8 cellular contexts compared by ENCODE assay signal in the genomic region with DNA sequence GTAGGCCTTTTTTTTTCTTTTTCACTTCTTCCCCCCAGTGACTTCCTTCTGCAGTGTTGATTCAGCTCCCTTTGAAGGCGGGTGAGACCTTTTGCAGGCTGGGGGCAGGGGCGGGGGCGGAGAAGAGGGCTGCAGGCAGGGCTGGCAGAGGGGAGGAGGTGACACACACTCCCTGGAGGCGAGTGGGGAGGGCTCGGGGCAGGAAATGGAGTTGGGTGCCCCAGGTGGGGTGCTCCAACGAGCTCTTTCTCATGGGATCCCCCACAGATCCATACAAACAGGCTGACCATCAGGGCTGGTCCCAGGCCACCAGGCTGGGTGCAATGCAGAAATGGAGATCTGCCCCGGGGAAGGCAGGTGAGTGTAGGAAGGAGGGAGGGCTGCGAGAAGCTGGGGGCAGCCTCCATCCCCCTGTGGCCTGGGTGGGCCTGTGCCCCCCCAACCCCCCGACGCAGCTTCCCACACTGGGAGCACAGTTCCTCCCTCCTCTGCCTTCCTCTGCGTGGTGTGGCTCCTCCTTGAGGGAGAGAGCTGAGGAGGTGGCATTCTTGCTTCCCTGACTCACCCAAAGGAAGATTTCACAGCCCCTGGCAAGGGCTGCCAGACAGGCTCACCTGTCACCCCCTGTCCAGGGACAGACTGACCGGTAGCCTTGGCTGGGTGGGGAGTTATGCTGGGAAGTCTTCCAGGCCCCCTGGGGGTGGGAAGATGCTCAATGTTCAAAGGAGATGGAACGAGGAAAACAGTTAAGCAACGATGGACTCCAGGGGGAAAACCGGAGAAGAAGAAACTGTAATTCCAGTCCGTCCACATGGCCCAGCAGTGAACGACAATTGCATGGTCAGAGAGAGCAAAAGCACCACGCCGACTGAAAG. TPM values are rescaled to one million over a fixed set of nuclear protein-coding genes. Genes with fewer than 3 reads are reported as not detected.
DNase-seq lines count a peak whose midpoint lies in the region; ATAC-seq and TF ChIP-seq lines count a peak whose summit lies in the region.

No MANE protein-coding gene starts in this region.

- H3K27me3 Mint-ChIP-seq in T-cell (no peaks in the 10 kb centered on the region), immature natural killer cell (ENCODE audit: low read depth in 3 of 3) (peaks cover 6 to 18% (median 12%) of the 10 kb centered on the region in 3 donors)
- H3K27me3 Mint-ChIP-seq in activated naive CD8-positive, alpha-beta T cell treated with anti-CD3 and anti-CD28 coated beads, Interleukin-2, amount 10 ng/mL, durations not matched to agents 7 days and 5 days = no peaks in the 10 kb centered on the region

- no peaks in the 10 kb centered on the region for H3K36me3 ChIP-seq in HEK293 (ENCODE audit: control insufficient read depth in 2 of 2, insufficient read depth in 1 of 2, low read length in 2 of 2)

- H3K9me3 Mint-ChIP-seq in T-cell (no peaks in the 10 kb centered on the region), immature natural killer cell (no peaks in the 10 kb centered on the region)
- no peaks in the 10 kb centered on the region for H3K9me3 Mint-ChIP-seq in activated naive CD8-positive, alpha-beta T cell treated with anti-CD3 and anti-CD28 coated beads, Interleukin-2, amount 10 ng/mL, durations not matched to agents 7 days and 5 days

- TF ChIP-seq CTCF in AG09319 (IDR thresholded peaks at IDR 0.05; ENCODE audit: low read depth, low read length) (peak; percentile 13), HEK293 (tag by site-specific recombination; IDR thresholded peaks at IDR 0.05) (no peak)

- no peak overlapping the region for H3K27ac ChIP-seq in HEK293 (ENCODE audit: extremely low read depth, low read depth, low read length)

- no peak overlapping the region for H3K4me3 ChIP-seq in HEK293 (ENCODE audit: low read depth, low read length)

- CTCF ChIA-PET in HEK293 (lab: Yijun Ruan, JAX) = interaction anchor here (0.5 to 1.7 kb wide), 7 partner anchors 9 to 417 kb away, joined by 3 to 10 read pairs (median 4); no protein-coding TSS in a partner anchor
- CTCF ChIA-PET in T-cell (lab: Charles Lee) = interaction anchor here (0.5 to 1.5 kb wide), 16 partner anchors 8 to 558 kb away, joined by 3 to 9 read pairs (median 4); no protein-coding TSS in a partner anchor

- H3K4me3 Mint-ChIP-seq in T-cell (peak overlapping the region; percentile 79 to 100 (median 87)), immature natural killer cell (peak overlapping the region; percentile 79 to 91 (median 90))
- peak overlapping the region; percentile 83 for H3K4me3 Mint-ChIP-seq in activated naive CD8-positive, alpha-beta T cell treated with anti-CD3 and anti-CD28 coated beads, Interleukin-2, amount 10 ng/mL, durations not matched to agents 7 days and 5 days

- POLR2A ChIA-PET in HEK293 (lab: Yijun Ruan, JAX) = interaction anchor here (0.7 to 1.6 kb wide), 4 partner anchors 10 to 123 kb away, joined by 3 to 8 read pairs (median 6); a partner anchor contains a TSS
- POLR2A ChIA-PET in T-cell (lab: Charles Lee) = interaction anchor here (0.5 to 0.6 kb wide), 7 partner anchors 34 to 368 kb away, joined by 3 to 7 read pairs (median 5); no protein-coding TSS in a partner anchor
- POLR2A ChIA-PET in activated naive CD8-positive, alpha-beta T cell treated with anti-CD3 and anti-CD28 coated beads, Interleukin-2, amount 10 ng/mL, durations not matched to agents 7 days and 5 days (lab: Charles Lee) = interaction anchor here (0.6 to 9.1 kb wide), 12 partner anchors 9 to 630 kb away, joined by 3 to 165 read pairs (median 6); a partner anchor contains a TSS

- 0 out of 2 replicates have a peak, but pooled peaks cover 5% of the 10 kb centered on the region for H3K4me1 ChIP-seq in HEK293 (ENCODE audit: control insufficient read depth, insufficient read depth, low read length)

- no peaks in the 10 kb centered on the region for H3K36me3 Mint-ChIP-seq in T-cell
- peaks cover 7% of the 10 kb centered on the region for H3K36me3 Mint-ChIP-seq in activated naive CD8-positive, alpha-beta T cell treated with anti-CD3 and anti-CD28 coated beads, Interleukin-2, amount 10 ng/mL, durations not matched to agents 7 days and 5 days
- H3K36me3 Mint-ChIP-seq in immature natural killer cell = no peaks in the 10 kb centered on the region

- H3K27ac Mint-ChIP-seq in T-cell (peak overlapping the region; percentile 96 to 100), immature natural killer cell (peak overlapping the region; percentile 86 to 97 (median 95))
- H3K27ac Mint-ChIP-seq in activated naive CD8-positive, alpha-beta T cell treated with anti-CD3 and anti-CD28 coated beads, Interleukin-2, amount 10 ng/mL, durations not matched to agents 7 days and 5 days = peak overlapping the region; percentile 91

- H3K4me1 Mint-ChIP-seq in T-cell (peaks cover 79 to 82% (median 80%) of the 10 kb centered on the region in 3 donors), immature natural killer cell (peaks cover 83 to 87% of the 10 kb centered on the region in 2 donors)
- peaks cover 70% of the 10 kb centered on the region for H3K4me1 Mint-ChIP-seq in activated naive CD8-positive, alpha-beta T cell treated with anti-CD3 and anti-CD28 coated beads, Interleukin-2, amount 10 ng/mL, durations not matched to agents 7 days and 5 days

- DNase-seq in AG09319 (ENCODE audit: extremely low read depth, low read depth) (no peak), T-cell (peak; percentile 64 to 94 (median 89)), immature natural killer cell (peak; percentile 76 to 79 (median 77))
- peak; percentile 73 for DNase-seq in activated naive CD8-positive, alpha-beta T cell treated with anti-CD3 and anti-CD28 coated beads, Interleukin-2, amount 10 ng/mL, durations not matched to agents 7 days and 5 days
- peak; percentile 76 to 93 (median 81) for DNase-seq in stimulated activated CD4-positive, alpha-beta T cell treated with anti-CD3 and anti-CD28 coated beads, TNF-alpha, amount 100 ng/mL, for 24 hours (ENCODE audit: low read depth in 3 of 3)

- H3K9me3 ChIP-seq in HEK293 (ENCODE audit: control insufficient read depth, insufficient read depth, low read depth, low read length) = no peaks in the 10 kb centered on the region

- ATAC-seq in T-cell (replicated peaks in 1 of 4) (peak; percentile 75 to 83 (median 82)), HG02623 (IDR thresholded peaks at IDR 0.05; ENCODE audit: unreplicated experiment) (no peak), GM21528 (IDR thresholded peaks at IDR 0.05; ENCODE audit: low FRiP score, unreplicated experiment) (no peak)
- ATAC-seq in activated naive CD8-positive, alpha-beta T cell treated with anti-CD3 and anti-CD28 coated beads, Interleukin-2, amount 10 ng/mL, durations not matched to agents 7 days and 5 days (ENCODE audit: low read depth) = peak; percentile 77

TF ChIP-seq in HEK293, 187 proteins besides CTCF, POLR2A, EP300 and RAD21 (continues in another document):
- TF ChIP-seq GFI1B (tag by site-specific recombination; IDR thresholded peaks at IDR 0.05) (no peak), ZNF48 (tag by site-specific recombination; IDR thresholded peaks at IDR 0.05) (no peak), ZNF174 (tag by site-specific recombination; IDR thresholded peaks at IDR 0.05) (no peak), ZNF747 (tag by site-specific recombination; IDR thresholded peaks at IDR 0.05) (no peak), EGR2 (tag by site-specific recombination; IDR thresholded peaks at IDR 0.05; ENCODE audit: low read depth) (peak; percentile 99), ZNF366 (tag by site-specific recombination; conservative IDR thresholded peaks at IDR 0.05) (no peak), GLIS1 (tag by site-specific recombination; IDR thresholded peaks at IDR 0.05) (peak; percentile 63), ZNF600 (tag by site-specific recombination; IDR thresholded peaks at IDR 0.05) (no peak)
- TF ChIP-seq, protein P1, sequence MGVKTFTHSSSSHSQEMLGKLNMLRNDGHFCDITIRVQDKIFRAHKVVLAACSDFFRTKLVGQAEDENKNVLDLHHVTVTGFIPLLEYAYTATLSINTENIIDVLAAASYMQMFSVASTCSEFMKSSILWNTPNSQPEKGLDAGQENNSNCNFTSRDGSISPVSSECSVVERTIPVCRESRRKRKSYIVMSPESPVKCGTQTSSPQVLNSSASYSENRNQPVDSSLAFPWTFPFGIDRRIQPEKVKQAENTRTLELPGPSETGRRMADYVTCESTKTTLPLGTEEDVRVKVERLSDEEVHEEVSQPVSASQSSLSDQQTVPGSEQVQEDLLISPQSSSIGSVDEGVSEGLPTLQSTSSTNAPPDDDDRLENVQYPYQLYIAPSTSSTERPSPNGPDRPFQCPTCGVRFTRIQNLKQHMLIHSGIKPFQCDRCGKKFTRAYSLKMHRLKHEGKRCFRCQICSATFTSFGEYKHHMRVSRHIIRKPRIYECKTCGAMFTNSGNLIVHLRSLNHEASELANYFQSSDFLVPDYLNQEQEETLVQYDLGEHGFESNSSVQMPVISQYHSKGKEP (tag by site-specific recombination; IDR thresholded peaks at IDR 0.05) = no peak
- TF ChIP-seq, protein P2, sequence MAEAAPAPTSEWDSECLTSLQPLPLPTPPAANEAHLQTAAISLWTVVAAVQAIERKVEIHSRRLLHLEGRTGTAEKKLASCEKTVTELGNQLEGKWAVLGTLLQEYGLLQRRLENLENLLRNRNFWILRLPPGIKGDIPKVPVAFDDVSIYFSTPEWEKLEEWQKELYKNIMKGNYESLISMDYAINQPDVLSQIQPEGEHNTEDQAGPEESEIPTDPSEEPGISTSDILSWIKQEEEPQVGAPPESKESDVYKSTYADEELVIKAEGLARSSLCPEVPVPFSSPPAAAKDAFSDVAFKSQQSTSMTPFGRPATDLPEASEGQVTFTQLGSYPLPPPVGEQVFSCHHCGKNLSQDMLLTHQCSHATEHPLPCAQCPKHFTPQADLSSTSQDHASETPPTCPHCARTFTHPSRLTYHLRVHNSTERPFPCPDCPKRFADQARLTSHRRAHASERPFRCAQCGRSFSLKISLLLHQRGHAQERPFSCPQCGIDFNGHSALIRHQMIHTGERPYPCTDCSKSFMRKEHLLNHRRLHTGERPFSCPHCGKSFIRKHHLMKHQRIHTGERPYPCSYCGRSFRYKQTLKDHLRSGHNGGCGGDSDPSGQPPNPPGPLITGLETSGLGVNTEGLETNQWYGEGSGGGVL (tag by site-specific recombination; IDR thresholded peaks at IDR 0.05) = peak; percentile 79

RNA-seq across cellular contexts. Expression of a gene that starts 7.1 kb away (rescaled TPM):
- total RNA-seq in T-cell = 100 to 1,000 TPM; 249 to 498 (median 304) TPM
- total RNA-seq in activated naive CD8-positive, alpha-beta T cell treated with anti-CD3 and anti-CD28 coated beads, Interleukin-2, amount 10 ng/mL, durations not matched to agents 7 days and 5 days = 100 to 1,000 TPM; 416 to 452 TPM
- 1,000 to 10,000 TPM; 1,416 to 2,161 (median 1,452) TPM for polyA plus RNA-seq in immature natural killer cell

RNA-seq across cellular contexts. Expression of a gene that starts 12.0 kb away (rescaled TPM):
- 10 to 100 TPM; 16.7 to 32.2 (median 26.7) TPM for total RNA-seq in T-cell
- 10 to 100 TPM; 44.2 to 44.3 TPM for total RNA-seq in activated naive CD8-positive, alpha-beta T cell treated with anti-CD3 and anti-CD28 coated beads, Interleukin-2, amount 10 ng/mL, durations not matched to agents 7 days and 5 days
- polyA plus RNA-seq in immature natural killer cell = 10 to 100 TPM in 2 of 3 donors, 1 to 10 TPM in 1; 7.1 to 12.4 (median 11.3) TPM

RNA-seq across cellular contexts. Expression of a gene that starts 54.3 kb away (rescaled TPM):
- total RNA-seq in T-cell = 10 to 100 TPM; 73.4 to 91.1 (median 90.2) TPM
- total RNA-seq in activated naive CD8-positive, alpha-beta T cell treated with anti-CD3 and anti-CD28 coated beads, Interleukin-2, amount 10 ng/mL, durations not matched to agents 7 days and 5 days = 10 to 100 TPM; 66.1 to 73.2 TPM
- 100 to 1,000 TPM in 1 of 3 donors, 10 to 100 TPM in 2; 67.7 to 103 (median 92.9) TPM for polyA plus RNA-seq in immature natural killer cell

Comparison
In these comparisons a context has a peak if more than half of its experiments do, and no peak if none do; other contexts are left out.
1. ATAC-seq: peak in T-cell (4 of 4) and activated naive CD8-positive, alpha-beta T cell treated with anti-CD3 and anti-CD28 coated beads, Interleukin-2, amount 10 ng/mL, durations not matched to agents 7 days and 5 days (single experiment); none in HG02623 (single experiment) and GM21528 (single experiment).
2. Peak in every context shown above with its lines, with median percentiles within 50 percentile points of each other: H3K27ac Mint-ChIP-seq and H3K4me3 Mint-ChIP-seq.